In the genomic region with DNA sequence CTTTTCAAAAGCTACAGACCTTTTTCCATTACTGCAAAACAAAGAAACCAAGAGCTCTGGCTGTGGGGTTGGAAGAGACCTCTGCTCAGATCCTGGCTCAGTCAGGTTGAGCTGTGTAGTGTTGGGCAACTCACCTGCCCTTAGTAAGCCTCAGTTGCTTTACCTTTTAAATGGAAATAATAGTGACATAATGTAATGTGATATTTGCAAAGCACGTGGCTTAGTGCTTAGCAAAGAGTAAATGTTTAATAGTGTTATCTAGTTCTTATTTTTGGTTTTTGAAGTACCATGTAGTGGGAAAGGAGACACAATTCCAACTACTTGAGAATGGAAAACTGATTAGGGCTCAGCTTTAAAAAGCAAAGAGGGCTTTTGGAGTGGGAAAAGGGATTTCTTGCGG, we compare ENCODE assay signal across 14 cellular contexts.
DNase-seq lines count a peak whose midpoint lies in the region; ATAC-seq and TF ChIP-seq lines count a peak whose summit lies in the region.
"Had no signal": no experiment of that assay in that cellular context is flagged by ENCODE, and none has a peak within 500 bp of the region (broad histone marks: within the 10 kb centered on the region; RNA-seq: fewer than 3 reads in every experiment).

No MANE protein-coding gene starts in this region.

- H3K9me3 ChIP-seq in adrenal gland (replicated peaks in 1 of 3) (no peaks in the 10 kb centered on the region), right atrium auricular region (no peaks in the 10 kb centered on the region), sigmoid colon (no peaks in the 10 kb centered on the region)

- TF ChIP-seq POLR2A in adrenal gland (IDR thresholded peaks at IDR 0.05) (no peak), sigmoid colon (IDR thresholded peaks at IDR 0.05) (no peak)

- 80 to 91% (median 84%) methylated on average over 2 of the region's 2 CpGs for WGBS in adrenal gland, 4 donors
- WGBS in sigmoid colon, 2 donors: 17 to 55% methylated on average over 2 of the region's 2 CpGs

- H3K4me1 ChIP-seq in adrenal gland (replicated peaks in 1 of 2) (peaks cover 0 to 8% of the 10 kb centered on the region in 2 donors), right atrium auricular region (peaks cover 0 to 53% of the 10 kb centered on the region in 2 donors), sigmoid colon (peaks cover 0 to 79% (median 70%) of the 10 kb centered on the region in 4 donors)

- no peak for TF ChIP-seq EP300 in sigmoid colon (IDR thresholded peaks at IDR 0.05)

- H3K27me3 ChIP-seq in adrenal gland (no peaks in the 10 kb centered on the region), right atrium auricular region (no peaks in the 10 kb centered on the region), sigmoid colon (no peaks in the 10 kb centered on the region), H7 (ENCODE audit: control insufficient read depth, insufficient read depth, low read length) (no peaks in the 10 kb centered on the region)

- ATAC-seq in HG02798 (IDR thresholded peaks at IDR 0.05; ENCODE audit: poor library complexity, unreplicated experiment): no peak
- ATAC-seq: activated T-helper 17 cell treated with anti-CD3 and anti-CD28 coated beads, Interleukin-2, amount 50 U/mL, for 72 hours; naive thymus-derived CD4-positive, alpha-beta T cell had no signal

- peak; percentile 33 for DNase-seq in Caki2 (ENCODE audit: low read depth)
- DNase-seq in adrenal gland: peak in 1 of 7 donors; percentile 14
- no peak for DNase-seq in right atrium auricular region (ENCODE audit: low spot score)
- no peak for DNase-seq in sigmoid colon
- no peak for DNase-seq in activated effector memory CD4-positive, alpha-beta T cell treated with Interleukin-2 at 50 U/mL for 16 hours
- DNase-seq in H7: no peak
- DNase-seq in AG08396 (ENCODE audit: low spot score): no peak
- DNase-seq: activated B cell treated with CpG ODN at 0.5 μM for 24 hours; naive thymus-derived CD4-positive, alpha-beta T cell; NCI-H2029 treated with DMSO at 0.1 percent for 48 hours; NCI-H774; T-helper 1 cell had no signal

- H3K36me3 ChIP-seq in adrenal gland (replicated peaks in 1 of 2): no peaks in the 10 kb centered on the region
- peaks cover 42% of the 10 kb centered on the region for H3K36me3 ChIP-seq in right atrium auricular region
- peaks cover 13 to 66% (median 35%) of the 10 kb centered on the region in 4 donors for H3K36me3 ChIP-seq in sigmoid colon
- H3K36me3 ChIP-seq in H7 (replicated peaks; ENCODE audit: control insufficient read depth, insufficient read depth, low read length): no peaks in the 10 kb centered on the region

- intact Hi-C loops in adrenal gland (cut with DNase I): loop anchor here in 1 of 2 donors (10.0 kb wide), 1 partner anchor 310 kb away; no protein-coding TSS in a partner anchor
- intact Hi-C loops in sigmoid colon (cut with DNase I): no loop called here

- H3K27ac ChIP-seq in adrenal gland (peak overlapping the region in 3 of 5 donors; percentile 43 to 72 (median 60)), right atrium auricular region (peak overlapping the region; percentile 84 to 89), sigmoid colon (peak overlapping the region; percentile 70 to 79 (median 74))

- in situ Hi-C loops in Caki2 (cut with HindIII; ENCODE audit: low pct_unique_long_range_greater_than_20kb, low sequenced_read_pairs): no loop called here

- H3K4me3 ChIP-seq in adrenal gland (no peak overlapping the region), right atrium auricular region (no peak overlapping the region), sigmoid colon (no peak overlapping the region), H7 (ENCODE audit: insufficient read depth, low read depth, low read length) (no peak overlapping the region)

- TF ChIP-seq CTCF in adrenal gland (IDR thresholded peaks at IDR 0.05) (no peak), right atrium auricular region (IDR thresholded peaks at IDR 0.05) (no peak), sigmoid colon (IDR thresholded peaks at IDR 0.05) (no peak)
